Comparison of ENCODE assay signal across 10 cellular contexts in the genomic region with DNA sequence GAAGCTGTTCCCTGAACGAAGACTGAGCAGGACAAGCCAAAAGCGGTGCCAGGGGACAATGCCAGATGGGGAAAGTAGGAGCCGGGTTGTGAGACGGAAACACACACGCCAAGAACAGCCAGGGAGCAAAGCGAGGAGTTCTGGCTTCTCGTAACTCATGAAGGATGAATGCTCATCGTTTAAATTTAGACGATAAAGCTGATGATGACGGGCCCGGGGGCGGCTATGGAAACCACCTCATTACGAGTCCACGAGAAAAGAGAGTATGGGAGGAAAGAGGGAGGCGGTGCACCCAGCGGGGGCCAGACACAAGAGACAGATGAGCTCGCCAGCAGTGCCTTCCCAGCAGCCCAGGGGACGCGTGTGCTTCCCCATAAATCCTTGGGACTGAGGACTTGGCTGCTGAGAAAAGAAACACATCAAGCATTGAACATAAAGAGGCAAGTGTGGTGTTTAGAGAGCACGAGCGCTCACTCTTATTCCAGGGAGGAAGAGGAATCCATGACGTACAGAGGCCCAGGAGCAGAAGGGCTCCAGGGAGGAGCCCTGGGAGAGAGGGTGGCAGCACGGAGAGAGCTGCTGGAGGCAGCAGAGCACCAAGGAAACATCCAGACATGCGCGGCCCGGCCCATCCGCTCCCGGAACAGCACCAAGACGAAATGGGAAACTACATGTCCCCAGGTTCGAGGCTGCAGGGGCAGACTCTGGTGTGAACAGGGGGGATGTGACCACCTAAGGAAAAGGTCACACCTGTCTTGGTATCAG.
DNase-seq lines count a peak whose midpoint lies in the region; ATAC-seq, FAIRE-seq and TF ChIP-seq lines count a peak whose summit lies in the region.
"Had no signal": no experiment of that assay in that cellular context is flagged by ENCODE, and none has a peak within 500 bp of the region (broad histone marks: within the 10 kb centered on the region; RNA-seq: fewer than 3 reads in every experiment).

No MANE protein-coding gene starts in this region.

- TF ChIP-seq CTCF in CD14-positive monocyte (IDR thresholded peaks at IDR 0.05): no peak
- TF ChIP-seq CTCF in spleen (IDR thresholded peaks at IDR 0.05 in 8 of 11, conservative IDR thresholded peaks at IDR 0.05 in 3 of 11): no peak
- no peak for TF ChIP-seq CTCF in Calu3 (IDR thresholded peaks at IDR 0.05; ENCODE audit: unreplicated experiment)

- peaks cover 67 to 91% of the 10 kb centered on the region in 2 donors for H3K36me3 Mint-ChIP-seq in CD14-positive monocyte
- peaks cover 36% of the 10 kb centered on the region for H3K36me3 Mint-ChIP-seq in T-cell
- peaks cover 15% of the 10 kb centered on the region for H3K36me3 Mint-ChIP-seq in Calu3 (ENCODE audit: insufficient read depth, unreplicated experiment)

- H3K4me1 Mint-ChIP-seq in CD14-positive monocyte (peaks cover 11% of the 10 kb centered on the region), T-cell (peaks cover 15 to 38% (median 31%) of the 10 kb centered on the region in 3 donors), Calu3 (ENCODE audit: low read depth, unreplicated experiment) (peaks cover 7% of the 10 kb centered on the region)

- H3K27ac Mint-ChIP-seq in CD14-positive monocyte (peak overlapping the region; percentile 43 to 90 (median 75)), T-cell (peak overlapping the region; percentile 74 to 81), Calu3 (ENCODE audit: unreplicated experiment) (no peak overlapping the region)

- peaks cover 0 to 4% (median 0%) of the 10 kb centered on the region in 8 donors for H3K9me3 ChIP-seq in spleen

- CTCF ChIA-PET in T-cell (lab: Charles Lee): interaction anchor here in 1 of 2 donors (0.6 kb wide), 1 partner anchor 291 kb away, joined by 4 read pairs; no protein-coding TSS in a partner anchor
- CTCF ChIA-PET in Calu3 (lab: Charles Lee): no interaction called here

- H3K9me3 Mint-ChIP-seq in CD14-positive monocyte (peaks cover 0 to 12% (median 0%) of the 10 kb centered on the region in 7 donors), T-cell (no peaks in the 10 kb centered on the region), Calu3 (ENCODE audit: low read depth, unreplicated experiment) (no peaks in the 10 kb centered on the region)

- no TSS peak for BruUV-seq in Calu3 (replicated peaks; lab: Mats Ljungman, UMichigan)

- no peak for FAIRE-seq in RCC 7860 (lab: Jason Lieb, UNC)

- 83 to 93% (median 88%) methylated on average over 30 of the region's 30 CpGs for WGBS in spleen, 5 donors

- no peaks in the 10 kb centered on the region for H3K27me3 ChIP-seq in spleen (replicated peaks in 1 of 7)

- peaks cover 5 to 93% (median 61%) of the 10 kb centered on the region in 6 donors for H3K36me3 ChIP-seq in spleen

- ATAC-seq in T-cell (replicated peaks in 1 of 4): no peak
- ATAC-seq in GM19397 (IDR thresholded peaks at IDR 0.05; ENCODE audit: unreplicated experiment): no peak

- no peak overlapping the region for H3K4me3 ChIP-seq in spleen

- DNase-seq in CD14-positive monocyte (ENCODE audit: low spot score) (peak; percentile 32), T-cell (no peak), head of caudate nucleus (peak; percentile 55 to 95 (median 82)), spleen (peak; percentile 72), RCC 7860 (ENCODE audit: low spot score) (no peak), Calu3 (no peak), NCI-H524 (lab: John Stamatoyannopoulos, UW) (no peak)
- DNase-seq: foreskin fibroblast, RPMI8226 had no signal

- H3K4me3 Mint-ChIP-seq in CD14-positive monocyte (no peak overlapping the region), T-cell (no peak overlapping the region), Calu3 (ENCODE audit: low read depth, unreplicated experiment) (no peak overlapping the region)

- peaks cover 0 to 46% (median 24%) of the 10 kb centered on the region in 6 donors for H3K4me1 ChIP-seq in spleen

- no peak for TF ChIP-seq POLR2A in spleen (IDR thresholded peaks at IDR 0.05)

- intact Hi-C loops in CD14-positive monocyte (cut with micrococcal nuclease) (no loop called here), head of caudate nucleus (cut with DNase I) (no loop called here), spleen (cut with DNase I; ENCODE audit: low total_unique reads) (no loop called here), Calu3 (cut with micrococcal nuclease; ENCODE audit: unreplicated experiment) (no loop called here)

- POLR2A ChIA-PET in T-cell (lab: Charles Lee): interaction anchor here in 1 of 2 donors (1.2 kb wide), 1 partner anchor 14 kb away, joined by 3 read pairs; no protein-coding TSS in a partner anchor

- H3K27ac ChIP-seq in spleen: peak overlapping the region in 3 of 8 donors; percentile 11 to 86 (median 85)

- H3K27me3 Mint-ChIP-seq in CD14-positive monocyte (ENCODE audit: low read depth in 3 of 3): peaks cover 0 to 4% (median 1%) of the 10 kb centered on the region in 3 donors
- H3K27me3 Mint-ChIP-seq in T-cell: no peaks in the 10 kb centered on the region
- no peaks in the 10 kb centered on the region for H3K27me3 Mint-ChIP-seq in Calu3 (ENCODE audit: unreplicated experiment)

Comparison
In these comparisons a context has a peak if more than half of its experiments do, and no peak if none do; other contexts are left out.
1. DNase-seq: peak in CD14-positive monocyte (single experiment), head of caudate nucleus (42 of 42) and spleen (single experiment); none in T-cell (0 of 34), RCC 7860 (single experiment), Calu3 (single experiment) and NCI-H524 (0 of 2).